9 cellular contexts compared by ENCODE assay signal in genomic region chr13:51125495-51126226, GRCh38. TPM values are rescaled to one million over a fixed set of nuclear protein-coding genes. Genes with fewer than 3 reads are reported as not detected.
A peak's percentile ranks its signal among the peaks of the same experiment; 100 is the strongest.
DNase-seq lines count a peak whose midpoint lies in the region; ATAC-seq and TF ChIP-seq lines count a peak whose summit lies in the region.
"Had no signal": no experiment of that assay in that cellular context is flagged by ENCODE, and none has a peak within 500 bp of the region (broad histone marks: within the 10 kb centered on the region; RNA-seq: fewer than 3 reads in every experiment).

No MANE protein-coding gene starts in this region.

- TF ChIP-seq CTCF in mesothelial cell of epicardium (IDR thresholded peaks at IDR 0.05; ENCODE audit: unreplicated experiment), result peak; percentile 74

- H3K9me3 Mint-ChIP-seq in mesothelial cell of epicardium, result peaks cover 23% of the 10 kb centered on the region

- no peak overlapping the region for H3K4me3 Mint-ChIP-seq in mesothelial cell of epicardium

- no peaks in the 10 kb centered on the region for H3K36me3 Mint-ChIP-seq in mesothelial cell of epicardium

- DNase-seq in AML-193 (lab: John Stamatoyannopoulos, UW), result peak; percentile 77 to 81
- DNase-seq in NCI-H2081 (lab: John Stamatoyannopoulos, UW), result peak; percentile 72 to 77
- peak; percentile 36 for DNase-seq in UCSD-AML1 (lab: John Stamatoyannopoulos, UW; ENCODE audit: unreplicated experiment)
- peak; percentile 3 for DNase-seq in effector CD8-positive, alpha-beta T cell (lab: John Stamatoyannopoulos, UW)
- no peak for DNase-seq in mesothelial cell of epicardium (ENCODE audit: low spot score in 2 of 2, unreplicated experiment in 2 of 2)
- peak; percentile 72 for DNase-seq in superior temporal gyrus (ENCODE audit: extremely low spot score)

- peaks cover 9% of the 10 kb centered on the region for H3K4me1 Mint-ChIP-seq in mesothelial cell of epicardium

- H3K27me3 Mint-ChIP-seq in mesothelial cell of epicardium (ENCODE audit: low read depth), result peaks cover 29% of the 10 kb centered on the region

- H3K27ac Mint-ChIP-seq in mesothelial cell of epicardium, result no peak overlapping the region

- ATAC-seq in GM18517 (IDR thresholded peaks at IDR 0.05; ENCODE audit: unreplicated experiment) (peak; percentile 76), HG03039 (IDR thresholded peaks at IDR 0.05; ENCODE audit: unreplicated experiment) (peak; percentile 90)

RNA-seq across cellular contexts. Expression of gene C13orf42, which starts 14.6 kb away (rescaled TPM):
- not detected in 3 replicates for total RNA-seq in mesothelial cell of epicardium
- total RNA-seq: HT1080 had no signal

Comparison
In these comparisons a context has a peak if more than half of its experiments do, and no peak if none do; other contexts are left out.
1. DNase-seq: peak in AML-193 (2 of 2), NCI-H2081 (2 of 2), UCSD-AML1 (single experiment), effector CD8-positive, alpha-beta T cell (single experiment) and superior temporal gyrus (single experiment); none in mesothelial cell of epicardium (0 of 2).